In genomic region chr4:25792200-25792791, GRCh38 we compare ENCODE assay signal across 9 cellular contexts.
DNase-seq lines count a peak whose midpoint lies in the region; ATAC-seq and TF ChIP-seq lines count a peak whose summit lies in the region.
"Had no signal": no experiment of that assay in that cellular context is flagged by ENCODE, and none has a peak within 500 bp of the region (broad histone marks: within the 10 kb centered on the region; RNA-seq: fewer than 3 reads in every experiment).

No MANE protein-coding gene starts in this region.

- ATAC-seq in GM19463 (IDR thresholded peaks at IDR 0.05; ENCODE audit: unreplicated experiment): no peak

- H4K20me1 ChIP-seq in OCI-LY1 (ENCODE audit: insufficient read depth, low read length): no peaks in the 10 kb centered on the region

- H3K4me2 ChIP-seq in OCI-LY1 (ENCODE audit: low read length): no peak overlapping the region

- DNase-seq in stimulated activated CD4-positive, alpha-beta T cell treated with anti-CD3 and anti-CD28 coated beads, Interleukin-1b, Interleukin-23, amount 100 ng/mL, for 48 hours: peak; percentile 10
- no peak for DNase-seq in stimulated activated CD4-positive, alpha-beta T cell treated with anti-CD3 and anti-CD28 coated beads, Interleukin-4, amount 100 ng/mL, for 1 hour
- DNase-seq in fibroblast of pulmonary artery (ENCODE audit: low read depth) (peak; percentile 23), tibial artery (no peak), mesenteric fat pad (ENCODE audit: low spot score) (no peak), CD1c-positive myeloid dendritic cell (ENCODE audit: extremely low spot score) (no peak)
- DNase-seq: T-helper 9 cell had no signal

- H3K4me3 ChIP-seq in OCI-LY1 (ENCODE audit: low read depth, low read length, poor library complexity, severe bottlenecking): no peak overlapping the region
- H3K4me3 ChIP-seq in fibroblast of pulmonary artery (replicated peaks; ENCODE audit: low read depth, low read length): no peak overlapping the region
- no peak overlapping the region for H3K4me3 ChIP-seq in tibial artery

- H3K9me3 ChIP-seq in OCI-LY1 (ENCODE audit: low read length) (no peaks in the 10 kb centered on the region), tibial artery (no peaks in the 10 kb centered on the region)

- intact Hi-C loops in tibial artery (cut with DNase I; ENCODE audit: low total_unique reads): no loop called here

- H3K79me2 ChIP-seq in OCI-LY1 (ENCODE audit: insufficient read depth, low read length): no peaks in the 10 kb centered on the region

- peaks cover 71% of the 10 kb centered on the region for H3K36me3 ChIP-seq in OCI-LY1 (ENCODE audit: insufficient read depth, low read length)
- H3K36me3 ChIP-seq in tibial artery: no peaks in the 10 kb centered on the region

- no peaks in the 10 kb centered on the region for H3K9me2 ChIP-seq in OCI-LY1 (ENCODE audit: low read depth, low read length)

- H3K27ac ChIP-seq in OCI-LY1 (ENCODE audit: low read depth, low read length, poor library complexity, severe bottlenecking) (no peak overlapping the region), tibial artery (no peak overlapping the region)

- TF ChIP-seq CTCF in OCI-LY1 (IDR thresholded peaks at IDR 0.05; ENCODE audit: low read length) (peak; percentile 48; the same call in 1 of the 2 replicates), fibroblast of pulmonary artery (IDR thresholded peaks at IDR 0.05; ENCODE audit: low read length, missing control alignments) (peak; percentile 43), tibial artery (IDR thresholded peaks at IDR 0.05) (no peak)

- no peak overlapping the region for H2AFZ ChIP-seq in OCI-LY1 (ENCODE audit: low read length)

- no peak overlapping the region for H3K9ac ChIP-seq in OCI-LY1 (ENCODE audit: low read length)

- H3F3A ChIP-seq in OCI-LY1 (ENCODE audit: insufficient read depth, low read length): no peaks in the 10 kb centered on the region

- H3K27me3 ChIP-seq in OCI-LY1 (ENCODE audit: insufficient read depth, low read length) (no peaks in the 10 kb centered on the region), tibial artery (no peaks in the 10 kb centered on the region)

- H3K4me1 ChIP-seq in OCI-LY1 (ENCODE audit: insufficient read depth, low read length, severe bottlenecking) (no peaks in the 10 kb centered on the region), tibial artery (no peaks in the 10 kb centered on the region)

Comparison
In these comparisons a context has a peak if more than half of its experiments do, and no peak if none do; other contexts are left out.
1. DNase-seq: peak in stimulated activated CD4-positive, alpha-beta T cell treated with anti-CD3 and anti-CD28 coated beads, Interleukin-1b, Interleukin-23, amount 100 ng/mL, for 48 hours (single experiment) and fibroblast of pulmonary artery (single experiment); none in stimulated activated CD4-positive, alpha-beta T cell treated with anti-CD3 and anti-CD28 coated beads, Interleukin-4, amount 100 ng/mL, for 1 hour (single experiment), tibial artery (0 of 2), mesenteric fat pad (single experiment) and CD1c-positive myeloid dendritic cell (single experiment).
2. CTCF ChIP-seq: peak in OCI-LY1 (single experiment) and fibroblast of pulmonary artery (single experiment); none in tibial artery (0 of 2).